ENCODE assay signal across 8 cellular contexts in the genomic region with DNA sequence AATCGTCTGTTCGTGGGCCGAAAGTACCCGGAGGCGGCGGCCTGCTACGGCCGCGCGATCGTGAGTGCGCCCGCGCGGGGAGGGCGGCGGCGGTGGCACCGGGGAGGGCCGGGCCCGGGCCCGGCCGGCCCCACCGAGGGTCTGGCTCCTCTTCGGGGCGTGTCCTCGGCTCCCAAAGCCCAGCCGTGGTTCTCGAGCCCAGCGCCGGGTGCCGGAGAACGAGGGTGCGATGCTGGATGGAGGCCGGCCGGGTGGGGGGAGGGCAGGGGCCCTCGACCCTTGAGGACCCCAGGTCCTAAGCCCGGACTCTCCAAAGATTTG. TPM values are rescaled to one million over a fixed set of nuclear protein-coding genes. Genes with fewer than 3 reads are reported as not detected.
A peak's percentile ranks its signal among the peaks of the same experiment; 100 is the strongest.
DNase-seq lines count a peak whose midpoint lies in the region; ATAC-seq, FAIRE-seq and TF ChIP-seq lines count a peak whose summit lies in the region.

No MANE protein-coding gene starts in this region.

- no peak for FAIRE-seq in GM12892 (lab: Jason Lieb, UNC)

- no peak for TF ChIP-seq POLR2A in GM12892 (IDR thresholded peaks at IDR 0.05; ENCODE audit: low read depth, low read length)

- no peaks in the 10 kb centered on the region for H3K27me3 ChIP-seq in cardiac muscle cell
- no peaks in the 10 kb centered on the region for H3K27me3 ChIP-seq in lung (ENCODE audit: control insufficient read depth, insufficient read depth)

- peak overlapping the region; percentile 92 for H3K27ac ChIP-seq in cardiac muscle cell
- H3K27ac ChIP-seq in lung (ENCODE audit: low read depth in 1 of 2, low read length in 1 of 2), result peak overlapping the region; percentile 83 to 94
- peak overlapping the region; percentile 53 for H3K27ac ChIP-seq in urinary bladder (ENCODE audit: low read depth)

- DNase-seq in cardiac muscle cell (ENCODE audit: low read depth in 1 of 2, low spot score in 1 of 2) (no peak), Right ventricle myocardium inferior (ENCODE audit: missing footprints) (no peak), astrocyte of the spinal cord (ENCODE audit: low read depth, low spot score) (no peak), lung (ENCODE audit: low spot score) (no peak), NCI-H446 treated with DMSO at 0.1 percent for 48 hours (lab: John Stamatoyannopoulos, UW) (no peak), GM12892 (ENCODE audit: insufficient read length) (no peak)

- intact Hi-C loops in Right ventricle myocardium inferior (cut with DNase I), result loop anchor here (10.0 kb wide), 1 partner anchor 1654 kb away; no protein-coding TSS in a partner anchor

- 0% methylated on average over 20 to 38 of the region's 38 CpGs for WGBS in lung, 2 donors
- WGBS in urinary bladder, result under 1% methylated on average over 38 of the region's 38 CpGs

- in situ Hi-C loops in astrocyte of the spinal cord (cut with HindIII; ENCODE audit: low sequenced_read_pairs), result no loop called here

- H3K9me3 ChIP-seq in cardiac muscle cell (ENCODE audit: low read depth) (no peaks in the 10 kb centered on the region), lung (ENCODE audit: control insufficient read depth in 2 of 2, insufficient read depth in 1 of 2, low read length in 1 of 2) (no peaks in the 10 kb centered on the region)

- H3K36me3 ChIP-seq in cardiac muscle cell (peaks cover 24% of the 10 kb centered on the region), lung (ENCODE audit: control insufficient read depth in 2 of 2, insufficient read depth in 2 of 2, low read length in 2 of 2) (peaks cover 3 to 19% of the 10 kb centered on the region in 2 donors), urinary bladder (ENCODE audit: insufficient read depth) (peaks cover 2% of the 10 kb centered on the region)

- H3K4me1 ChIP-seq in cardiac muscle cell (ENCODE audit: low read depth), result peaks cover 13% of the 10 kb centered on the region
- H3K4me1 ChIP-seq in lung (ENCODE audit: control insufficient read depth in 2 of 2, insufficient read depth in 2 of 2, low read length in 2 of 2), result peaks cover 13 to 37% of the 10 kb centered on the region in 2 donors
- peaks cover 2% of the 10 kb centered on the region for H3K4me1 ChIP-seq in urinary bladder (ENCODE audit: insufficient read depth)

- ATAC-seq in Right ventricle myocardium inferior (no peak), lung (ENCODE audit: insufficient read depth, low FRiP score) (no peak), GM19397 (IDR thresholded peaks at IDR 0.05; ENCODE audit: unreplicated experiment) (no peak)

- TF ChIP-seq CTCF in cardiac muscle cell (IDR thresholded peaks at IDR 0.05; ENCODE audit: low read depth, low read length) (no peak), astrocyte of the spinal cord (IDR thresholded peaks at IDR 0.05; ENCODE audit: low read depth, low read length) (no peak), lung (IDR thresholded peaks at IDR 0.05; ENCODE audit: control extremely low read depth, extremely low read depth) (no peak)

- peak overlapping the region; percentile 95 for H3K4me3 ChIP-seq in cardiac muscle cell
- peak overlapping the region; percentile 75 for H3K4me3 ChIP-seq in astrocyte of the spinal cord (ENCODE audit: low read depth, low read length)
- peak overlapping the region; percentile 84 for H3K4me3 ChIP-seq in lung
- peak overlapping the region; percentile 82 for H3K4me3 ChIP-seq in urinary bladder (ENCODE audit: low read depth, low read length)

RNA-seq across cellular contexts. Expression of a gene that starts 0.4 kb away (rescaled TPM):
- 176 and 207 TPM in 2 replicates for total RNA-seq in cardiac muscle cell
- 219 and 269 TPM in 2 replicates for polyA plus RNA-seq in cardiac muscle cell
- total RNA-seq in Right ventricle myocardium inferior, result 120 TPM
- 100 to 1,000 TPM in 1 of 2 donors, 10 to 100 TPM in 1; 58.8 to 131 TPM for total RNA-seq in lung
- polyA plus RNA-seq in lung, result 100 to 1,000 TPM; 113 to 131 TPM
- 29.4 TPM for total RNA-seq in urinary bladder
- polyA plus RNA-seq in urinary bladder, result 132 TPM
- polyA plus RNA-seq in GM12892 (2012; ENCODE audit: missing spikeins), result 60.8 TPM

RNA-seq across cellular contexts. Expression of a gene that starts 3.5 kb away (rescaled TPM):
- total RNA-seq in cardiac muscle cell (105 and 134 TPM in 2 replicates), Right ventricle myocardium inferior (46.4 TPM), lung (10 to 100 TPM; 32.5 to 90.3 TPM), urinary bladder (28.3 TPM)
- polyA plus RNA-seq in cardiac muscle cell (107 and 118 TPM in 2 replicates), lung (10 to 100 TPM; 48.4 to 67.5 TPM), urinary bladder (91.4 TPM)
- polyA plus RNA-seq in GM12892 (2012; ENCODE audit: missing spikeins), result 17.4 TPM

RNA-seq across cellular contexts. Expression of a gene that starts 5.1 kb away (rescaled TPM):
- total RNA-seq in cardiac muscle cell, result 3.6 and 12.9 TPM in 2 replicates
- 2.6 and 4.7 TPM in 2 replicates for polyA plus RNA-seq in cardiac muscle cell
- 2.1 TPM for total RNA-seq in Right ventricle myocardium inferior
- 1 to 10 TPM in 1 of 2 donors, under 1 TPM in 1; 0.91 to 5.4 TPM for total RNA-seq in lung
- 1 to 10 TPM in 1 of 2 donors, under 1 TPM in 1; 0.98 to 2.2 TPM for polyA plus RNA-seq in lung
- 0.95 TPM for total RNA-seq in urinary bladder
- polyA plus RNA-seq in urinary bladder, result 1.3 TPM
- not detected for polyA plus RNA-seq in GM12892 (2012; ENCODE audit: missing spikeins)

RNA-seq across cellular contexts. Expression of a gene that starts 9.6 kb away (rescaled TPM):
- 17.6 and 23.3 TPM in 2 replicates for total RNA-seq in cardiac muscle cell
- 22.8 and 31.0 TPM in 2 replicates for polyA plus RNA-seq in cardiac muscle cell
- 7.8 TPM for total RNA-seq in Right ventricle myocardium inferior
- 10 to 100 TPM in 1 of 2 donors, 1 to 10 TPM in 1; 8.1 to 16.3 TPM for total RNA-seq in lung
- 1 to 10 TPM; 8.1 to 9.8 TPM for polyA plus RNA-seq in lung
- total RNA-seq in urinary bladder, result 2.7 TPM
- 12.9 TPM for polyA plus RNA-seq in urinary bladder
- 3.3 TPM for polyA plus RNA-seq in GM12892 (2012; ENCODE audit: missing spikeins)

RNA-seq across cellular contexts. Expression of a gene that starts 12.7 kb away (rescaled TPM):
- 251 and 305 TPM in 2 replicates for total RNA-seq in cardiac muscle cell
- 294 and 315 TPM in 2 replicates for polyA plus RNA-seq in cardiac muscle cell
- total RNA-seq in Right ventricle myocardium inferior, result 86.0 TPM
- 100 to 1,000 TPM in 1 of 2 donors, 10 to 100 TPM in 1; 40.5 to 121 TPM for total RNA-seq in lung
- polyA plus RNA-seq in lung, result 100 to 1,000 TPM; 111 to 119 TPM
- total RNA-seq in urinary bladder, result 26.0 TPM
- 103 TPM for polyA plus RNA-seq in urinary bladder
- polyA plus RNA-seq in GM12892 (2012; ENCODE audit: missing spikeins), result 40.5 TPM
